In the genomic region with DNA sequence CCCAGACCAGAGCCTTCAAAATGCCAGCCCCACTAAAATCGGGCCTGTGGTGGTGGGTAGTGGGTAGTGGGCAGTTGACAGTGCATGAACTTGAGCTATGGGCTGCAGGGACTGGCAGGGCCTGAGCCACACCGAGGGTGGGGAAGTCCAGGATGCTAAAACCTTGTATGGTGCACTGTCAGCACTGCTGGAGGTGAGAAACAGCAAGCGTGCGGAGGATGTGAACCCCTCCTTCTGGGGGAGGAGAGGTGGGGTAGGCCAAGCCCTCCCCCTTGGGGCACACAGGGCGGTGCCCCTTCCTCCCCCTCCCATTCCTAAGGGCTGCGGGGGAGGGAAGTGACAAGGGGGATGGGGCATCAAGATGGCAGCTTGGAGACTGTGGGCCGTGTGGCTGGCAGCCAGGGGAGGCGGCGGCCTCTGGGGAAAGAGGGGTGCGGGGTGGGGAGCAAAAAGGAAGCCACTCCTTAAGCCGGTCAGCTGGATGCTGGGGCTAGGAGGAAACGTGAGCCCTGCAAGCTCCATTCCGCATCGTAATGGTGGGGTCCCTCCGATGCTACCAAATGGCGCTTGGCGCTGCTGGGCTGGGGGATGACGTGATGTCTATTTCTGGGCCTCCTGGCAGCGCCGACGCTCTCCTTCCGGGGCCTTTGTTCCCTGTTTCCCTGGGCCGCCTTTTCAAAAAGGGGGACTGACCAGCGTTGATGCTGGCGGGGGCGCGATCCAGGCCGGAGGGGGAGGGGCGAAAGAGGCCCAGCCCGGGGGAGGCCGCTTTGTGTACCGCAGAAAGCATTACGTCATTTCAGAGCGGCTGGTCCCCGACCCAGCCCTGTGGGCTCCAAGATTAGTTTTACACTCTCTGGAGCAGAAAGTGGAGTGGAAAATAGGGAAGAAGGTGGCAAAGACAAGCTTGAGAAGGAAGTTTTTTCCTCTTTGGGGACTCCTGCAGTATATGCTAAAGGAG, we compare ENCODE assay signal across 8 cellular contexts. TPM values are rescaled to one million over a fixed set of nuclear protein-coding genes. Genes with fewer than 3 reads are reported as not detected.
DNase-seq lines count a peak whose midpoint lies in the region; ATAC-seq and TF ChIP-seq lines count a peak whose summit lies in the region.

No MANE protein-coding gene starts in this region.

- TF ChIP-seq POLR2A in GM18526 (IDR thresholded peaks at IDR 0.05; ENCODE audit: extremely low read depth, insufficient read length) (peak; percentile 37), NB4 (IDR thresholded peaks at IDR 0.05; ENCODE audit: extremely low read depth, insufficient read length) (peak; percentile 22)

- no peaks in the 10 kb centered on the region for H3K27me3 Mint-ChIP-seq in T-helper 17 cell

- DNase-seq in NB4 (ENCODE audit: low read depth) (peak; percentile 88), T-helper 17 cell (peak; percentile 39 to 56 (median 49)), astrocyte of the cerebellum (ENCODE audit: low read depth) (peak; percentile 59), hypothalamus (lab: John Stamatoyannopoulos, UW) (peak; percentile 72 to 97 (median 92)), retina (peak; percentile 92)

- ATAC-seq in T-helper 17 cell (peak; percentile 61), GM18870 (IDR thresholded peaks at IDR 0.05; ENCODE audit: unreplicated experiment) (no peak), HG03095 (IDR thresholded peaks at IDR 0.05; ENCODE audit: unreplicated experiment) (no peak)

- TF ChIP-seq CTCF in NB4 (IDR thresholded peaks at IDR 0.05; ENCODE audit: low read depth, low read length) (no peak), astrocyte of the cerebellum (IDR thresholded peaks at IDR 0.05; ENCODE audit: low read depth, low read length, missing control alignments) (no peak)

- peaks cover 26% of the 10 kb centered on the region for H3K4me1 Mint-ChIP-seq in T-helper 17 cell

- in situ Hi-C loops in astrocyte of the cerebellum (cut with HindIII; ENCODE audit: low sequenced_read_pairs), result no loop called here

- peak overlapping the region; percentile 94 for H3K27ac Mint-ChIP-seq in T-helper 17 cell

- peak overlapping the region; percentile 90 for H3K4me3 Mint-ChIP-seq in T-helper 17 cell

- peak overlapping the region; percentile 70 for H3K4me3 ChIP-seq in NB4 (ENCODE audit: low read depth, low read length)
- H3K4me3 ChIP-seq in astrocyte of the cerebellum (ENCODE audit: low read depth, low read length), result peak overlapping the region; percentile 45

- H3K9me3 ChIP-seq in T-helper 17 cell (ENCODE audit: control insufficient read depth, low read length, poor library complexity, severe bottlenecking), result no peaks in the 10 kb centered on the region

- H3K36me3 Mint-ChIP-seq in T-helper 17 cell (ENCODE audit: low read depth), result no peaks in the 10 kb centered on the region

RNA-seq across cellular contexts. Expression of a gene that starts 0.8 kb away (rescaled TPM):
- 10 to 100 TPM; 27.0 to 30.2 TPM for total RNA-seq in T-helper 17 cell

RNA-seq across cellular contexts. Expression of a gene that starts 3.1 kb away (rescaled TPM):
- total RNA-seq in T-helper 17 cell, result 10 to 100 TPM; 88.4 to 93.9 TPM

RNA-seq across cellular contexts. Expression of a gene that starts 51.0 kb away (rescaled TPM):
- 10 to 100 TPM; 47.8 to 64.6 TPM for total RNA-seq in T-helper 17 cell
